In genomic region chr12:54697836-54698235, GRCh38 we compare ENCODE assay signal across 17 cellular contexts.
"Had no signal": no experiment of that assay in that cellular context is flagged by ENCODE, and none has a peak within 500 bp of the region (broad histone marks: within the 10 kb centered on the region; RNA-seq: fewer than 3 reads in every experiment).

No MANE protein-coding gene starts in this region.

- ATAC-seq: activated naive CD4-positive, alpha-beta T cell treated with anti-CD3 and anti-CD28 coated beads, Interleukin-2, amount 50 U/mL, for 72 hours; activated naive CD8-positive, alpha-beta T cell treated with anti-CD3 and anti-CD28 coated beads, Interleukin-2, amount 50 U/mL, for 24 hours; body of pancreas; PC-3 had no signal

- H3K4me1 Mint-ChIP-seq: activated B cell treated with CpG ODN at 0.5 μM for 24 hours; activated CD4-positive, alpha-beta memory T cell treated with anti-CD3 and anti-CD28 coated beads, Interleukin-2, amount 10 ng/mL, durations not matched to agents 7 days and 5 days; activated naive CD8-positive, alpha-beta T cell treated with anti-CD3 and anti-CD28 coated beads, Interleukin-2, amount 50 U/mL, for 24 hours had no signal

- H3K36me3 Mint-ChIP-seq: activated naive CD4-positive, alpha-beta T cell treated with anti-CD3 and anti-CD28 coated beads, Interleukin-2, amount 50 U/mL, for 72 hours had no signal

- H3K4me3 Mint-ChIP-seq: activated B cell treated with CpG ODN at 0.5 μM for 24 hours; activated CD4-positive, alpha-beta memory T cell treated with anti-CD3 and anti-CD28 coated beads, Interleukin-2, amount 10 ng/mL, durations not matched to agents 7 days and 5 days; activated naive CD8-positive, alpha-beta T cell treated with anti-CD3 and anti-CD28 coated beads, Interleukin-2, amount 50 U/mL, for 24 hours; T-helper 1 cell treated with Interleukin-12 subunit alpha and Interleukin-12 subunit beta and Interleukin-4 antibody, amounts not matched to agents 30 μg/mL and 1 μg/mL, for 36 hours had no signal

- DNase-seq: activated B cell treated with CpG ODN at 0.5 μM for 24 hours; activated CD4-positive, alpha-beta memory T cell treated with anti-CD3 and anti-CD28 coated beads, Interleukin-2, amount 10 ng/mL, durations not matched to agents 7 days and 5 days; activated CD4-positive, alpha-beta T cell treated with anti-CD3 and anti-CD28 coated beads, Interleukin-2, amount 50 U/mL, for 1 hour; activated CD8-positive, alpha-beta memory T cell treated with anti-CD3 and anti-CD28 coated beads, Interleukin-2, amount 50 U/mL, for 4 hours; activated naive CD8-positive, alpha-beta T cell treated with anti-CD3 and anti-CD28 coated beads, Interleukin-2, amount 50 U/mL, for 24 hours; amniotic stem cell; body of pancreas; central memory CD4-positive, alpha-beta T cell; MG63; NCI-H1930; NCI-H2171; NCI-H2227 treated with DMSO at 0.1 percent for 48 hours; NCI-H69; PC-3; SHP77 treated with DMSO at 0.1 percent for 48 hours had no signal

- H3K9me3 Mint-ChIP-seq: activated B cell treated with CpG ODN at 0.5 μM for 24 hours; activated CD4-positive, alpha-beta memory T cell treated with anti-CD3 and anti-CD28 coated beads, Interleukin-2, amount 10 ng/mL, durations not matched to agents 7 days and 5 days; activated naive CD4-positive, alpha-beta T cell treated with anti-CD3 and anti-CD28 coated beads, Interleukin-2, amount 50 U/mL, for 72 hours; activated naive CD8-positive, alpha-beta T cell treated with anti-CD3 and anti-CD28 coated beads, Interleukin-2, amount 50 U/mL, for 24 hours; T-helper 1 cell treated with Interleukin-12 subunit alpha and Interleukin-12 subunit beta and Interleukin-4 antibody, amounts not matched to agents 30 μg/mL and 1 μg/mL, for 36 hours had no signal

- H3K27ac Mint-ChIP-seq: activated B cell treated with CpG ODN at 0.5 μM for 24 hours; activated CD4-positive, alpha-beta memory T cell treated with anti-CD3 and anti-CD28 coated beads, Interleukin-2, amount 10 ng/mL, durations not matched to agents 7 days and 5 days; activated naive CD4-positive, alpha-beta T cell treated with anti-CD3 and anti-CD28 coated beads, Interleukin-2, amount 50 U/mL, for 72 hours; activated naive CD8-positive, alpha-beta T cell treated with anti-CD3 and anti-CD28 coated beads, Interleukin-2, amount 50 U/mL, for 24 hours; T-helper 1 cell treated with Interleukin-12 subunit alpha and Interleukin-12 subunit beta and Interleukin-4 antibody, amounts not matched to agents 30 μg/mL and 1 μg/mL, for 36 hours had no signal
